ENCODE assay signal across 1 cellular context in the genomic region with DNA sequence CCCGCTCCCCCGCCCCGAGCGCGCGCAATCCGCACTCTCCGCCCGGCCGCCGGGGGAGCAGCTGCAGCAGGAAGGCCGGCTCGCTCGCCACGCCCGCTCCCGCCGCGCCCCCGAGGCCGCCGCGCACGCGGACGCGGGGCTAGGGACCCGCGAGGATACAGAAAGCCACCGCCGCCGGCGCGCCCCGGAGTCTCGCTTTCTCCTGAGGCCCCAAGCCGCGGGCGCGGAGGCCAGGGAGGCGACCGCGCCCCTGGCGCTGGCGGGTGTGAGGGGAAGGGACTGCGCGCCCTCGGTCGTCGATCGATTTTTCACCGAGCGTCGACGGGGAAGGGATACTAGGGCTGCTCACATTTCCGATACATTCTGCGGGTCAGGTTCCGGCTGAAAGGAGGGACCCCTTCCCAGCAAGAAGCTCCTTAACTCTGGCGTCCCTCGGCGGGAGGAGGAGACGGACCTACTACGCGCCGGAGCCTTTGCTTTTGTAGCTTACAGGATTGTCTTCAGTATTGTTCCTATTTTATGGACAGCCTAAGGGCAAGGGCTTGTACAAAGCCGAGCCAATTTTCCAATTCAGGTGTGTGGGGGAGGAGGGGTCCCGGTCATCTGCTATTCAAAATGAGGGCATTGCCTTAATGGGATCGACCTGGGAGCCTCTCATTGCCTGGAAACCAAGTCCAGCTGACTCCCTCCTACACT.
A peak's percentile ranks its signal among the peaks of the same experiment; 100 is the strongest.
TF ChIP-seq lines count a peak whose summit lies in the region.

No MANE protein-coding gene starts in this region.

TF ChIP-seq in K562, 482 proteins besides CTCF, POLR2A, EP300 and RAD21 (continued from another document and continues in another):
- TF ChIP-seq, protein P1, sequence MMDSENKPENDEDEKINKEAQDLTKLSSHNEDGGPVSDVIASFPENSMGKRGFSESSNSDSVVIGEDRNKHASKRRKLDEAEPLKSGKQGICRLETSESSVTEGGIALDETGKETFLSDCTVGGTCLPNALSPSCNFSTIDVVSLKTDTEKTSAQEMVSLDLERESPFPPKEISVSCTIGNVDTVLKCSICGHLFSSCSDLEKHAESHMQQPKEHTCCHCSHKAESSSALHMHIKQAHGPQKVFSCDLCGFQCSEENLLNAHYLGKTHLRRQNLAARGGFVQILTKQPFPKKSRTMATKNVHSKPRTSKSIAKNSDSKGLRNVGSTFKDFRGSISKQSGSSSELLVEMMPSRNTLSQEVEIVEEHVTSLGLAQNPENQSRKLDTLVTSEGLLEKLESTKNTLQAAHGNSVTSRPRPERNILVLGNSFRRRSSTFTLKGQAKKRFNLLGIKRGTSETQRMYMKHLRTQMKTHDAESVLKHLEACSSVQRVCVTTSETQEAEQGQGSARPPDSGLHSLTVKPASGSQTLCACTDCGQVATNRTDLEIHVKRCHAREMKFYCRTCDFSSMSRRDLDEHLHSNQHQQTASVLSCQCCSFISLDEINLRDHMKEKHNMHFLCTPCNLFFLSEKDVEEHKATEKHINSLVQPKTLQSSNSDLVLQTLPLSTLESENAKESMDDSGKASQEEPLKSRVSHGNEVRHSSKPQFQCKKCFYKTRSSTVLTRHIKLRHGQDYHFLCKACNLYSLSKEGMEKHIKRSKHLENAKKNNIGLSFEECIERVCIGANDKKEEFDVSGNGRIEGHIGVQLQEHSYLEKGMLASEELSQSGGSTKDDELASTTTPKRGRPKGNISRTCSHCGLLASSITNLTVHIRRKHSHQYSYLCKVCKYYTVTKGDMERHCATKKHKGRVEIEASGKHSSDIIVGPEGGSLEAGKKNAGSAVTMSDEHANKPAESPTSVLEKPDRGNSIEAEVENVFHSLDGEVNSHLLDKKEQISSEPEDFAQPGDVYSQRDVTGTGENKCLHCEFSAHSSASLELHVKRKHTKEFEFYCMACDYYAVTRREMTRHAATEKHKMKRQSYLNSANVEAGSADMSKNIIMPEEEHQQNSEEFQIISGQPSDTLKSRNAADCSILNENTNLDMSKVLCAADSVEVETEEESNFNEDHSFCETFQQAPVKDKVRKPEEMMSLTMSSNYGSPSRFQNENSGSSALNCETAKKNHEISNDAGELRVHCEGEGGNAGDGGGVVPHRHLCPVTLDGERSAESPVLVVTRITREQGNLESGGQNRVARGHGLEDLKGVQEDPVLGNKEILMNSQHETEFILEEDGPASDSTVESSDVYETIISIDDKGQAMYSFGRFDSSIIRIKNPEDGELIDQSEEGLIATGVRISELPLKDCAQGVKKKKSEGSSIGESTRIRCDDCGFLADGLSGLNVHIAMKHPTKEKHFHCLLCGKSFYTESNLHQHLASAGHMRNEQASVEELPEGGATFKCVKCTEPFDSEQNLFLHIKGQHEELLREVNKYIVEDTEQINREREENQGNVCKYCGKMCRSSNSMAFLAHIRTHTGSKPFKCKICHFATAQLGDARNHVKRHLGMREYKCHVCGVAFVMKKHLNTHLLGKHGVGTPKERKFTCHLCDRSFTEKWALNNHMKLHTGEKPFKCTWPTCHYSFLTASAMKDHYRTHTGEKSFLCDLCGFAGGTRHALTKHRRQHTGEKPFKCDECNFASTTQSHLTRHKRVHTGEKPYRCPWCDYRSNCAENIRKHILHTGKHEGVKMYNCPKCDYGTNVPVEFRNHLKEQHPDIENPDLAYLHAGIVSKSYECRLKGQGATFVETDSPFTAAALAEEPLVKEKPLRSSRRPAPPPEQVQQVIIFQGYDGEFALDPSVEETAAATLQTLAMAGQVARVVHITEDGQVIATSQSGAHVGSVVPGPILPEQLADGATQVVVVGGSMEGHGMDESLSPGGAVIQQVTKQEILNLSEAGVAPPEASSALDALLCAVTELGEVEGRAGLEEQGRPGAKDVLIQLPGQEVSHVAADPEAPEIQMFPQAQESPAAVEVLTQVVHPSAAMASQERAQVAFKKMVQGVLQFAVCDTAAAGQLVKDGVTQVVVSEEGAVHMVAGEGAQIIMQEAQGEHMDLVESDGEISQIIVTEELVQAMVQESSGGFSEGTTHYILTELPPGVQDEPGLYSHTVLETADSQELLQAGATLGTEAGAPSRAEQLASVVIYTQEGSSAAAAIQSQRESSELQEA (IDR thresholded peaks at IDR 0.05; ENCODE audit: low read depth) = no peak
- TF ChIP-seq KDM4B (IDR thresholded peaks at IDR 0.05; ENCODE audit: borderline replicate concordance in 2 of 2, low read depth in 1 of 2) = no peak
- no peak for TF ChIP-seq KHSRP (IDR thresholded peaks at IDR 0.05)
- TF ChIP-seq, protein P2, sequence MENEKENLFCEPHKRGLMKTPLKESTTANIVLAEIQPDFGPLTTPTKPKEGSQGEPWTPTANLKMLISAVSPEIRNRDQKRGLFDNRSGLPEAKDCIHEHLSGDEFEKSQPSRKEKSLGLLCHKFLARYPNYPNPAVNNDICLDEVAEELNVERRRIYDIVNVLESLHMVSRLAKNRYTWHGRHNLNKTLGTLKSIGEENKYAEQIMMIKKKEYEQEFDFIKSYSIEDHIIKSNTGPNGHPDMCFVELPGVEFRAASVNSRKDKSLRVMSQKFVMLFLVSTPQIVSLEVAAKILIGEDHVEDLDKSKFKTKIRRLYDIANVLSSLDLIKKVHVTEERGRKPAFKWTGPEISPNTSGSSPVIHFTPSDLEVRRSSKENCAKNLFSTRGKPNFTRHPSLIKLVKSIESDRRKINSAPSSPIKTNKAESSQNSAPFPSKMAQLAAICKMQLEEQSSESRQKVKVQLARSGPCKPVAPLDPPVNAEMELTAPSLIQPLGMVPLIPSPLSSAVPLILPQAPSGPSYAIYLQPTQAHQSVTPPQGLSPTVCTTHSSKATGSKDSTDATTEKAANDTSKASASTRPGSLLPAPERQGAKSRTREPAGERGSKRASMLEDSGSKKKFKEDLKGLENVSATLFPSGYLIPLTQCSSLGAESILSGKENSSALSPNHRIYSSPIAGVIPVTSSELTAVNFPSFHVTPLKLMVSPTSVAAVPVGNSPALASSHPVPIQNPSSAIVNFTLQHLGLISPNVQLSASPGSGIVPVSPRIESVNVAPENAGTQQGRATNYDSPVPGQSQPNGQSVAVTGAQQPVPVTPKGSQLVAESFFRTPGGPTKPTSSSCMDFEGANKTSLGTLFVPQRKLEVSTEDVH (IDR thresholded peaks at IDR 0.05; ENCODE audit: low read depth, partially characterized antibody) = no peak
- TF ChIP-seq, protein P3, sequence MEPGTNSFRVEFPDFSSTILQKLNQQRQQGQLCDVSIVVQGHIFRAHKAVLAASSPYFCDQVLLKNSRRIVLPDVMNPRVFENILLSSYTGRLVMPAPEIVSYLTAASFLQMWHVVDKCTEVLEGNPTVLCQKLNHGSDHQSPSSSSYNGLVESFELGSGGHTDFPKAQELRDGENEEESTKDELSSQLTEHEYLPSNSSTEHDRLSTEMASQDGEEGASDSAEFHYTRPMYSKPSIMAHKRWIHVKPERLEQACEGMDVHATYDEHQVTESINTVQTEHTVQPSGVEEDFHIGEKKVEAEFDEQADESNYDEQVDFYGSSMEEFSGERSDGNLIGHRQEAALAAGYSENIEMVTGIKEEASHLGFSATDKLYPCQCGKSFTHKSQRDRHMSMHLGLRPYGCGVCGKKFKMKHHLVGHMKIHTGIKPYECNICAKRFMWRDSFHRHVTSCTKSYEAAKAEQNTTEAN (CRISPR knock-in tag; IDR thresholded peaks at IDR 0.05) = 0 out of 2 replicates have a peak, but pooled peaks have one; percentile 43
- TF ChIP-seq, protein P4, sequence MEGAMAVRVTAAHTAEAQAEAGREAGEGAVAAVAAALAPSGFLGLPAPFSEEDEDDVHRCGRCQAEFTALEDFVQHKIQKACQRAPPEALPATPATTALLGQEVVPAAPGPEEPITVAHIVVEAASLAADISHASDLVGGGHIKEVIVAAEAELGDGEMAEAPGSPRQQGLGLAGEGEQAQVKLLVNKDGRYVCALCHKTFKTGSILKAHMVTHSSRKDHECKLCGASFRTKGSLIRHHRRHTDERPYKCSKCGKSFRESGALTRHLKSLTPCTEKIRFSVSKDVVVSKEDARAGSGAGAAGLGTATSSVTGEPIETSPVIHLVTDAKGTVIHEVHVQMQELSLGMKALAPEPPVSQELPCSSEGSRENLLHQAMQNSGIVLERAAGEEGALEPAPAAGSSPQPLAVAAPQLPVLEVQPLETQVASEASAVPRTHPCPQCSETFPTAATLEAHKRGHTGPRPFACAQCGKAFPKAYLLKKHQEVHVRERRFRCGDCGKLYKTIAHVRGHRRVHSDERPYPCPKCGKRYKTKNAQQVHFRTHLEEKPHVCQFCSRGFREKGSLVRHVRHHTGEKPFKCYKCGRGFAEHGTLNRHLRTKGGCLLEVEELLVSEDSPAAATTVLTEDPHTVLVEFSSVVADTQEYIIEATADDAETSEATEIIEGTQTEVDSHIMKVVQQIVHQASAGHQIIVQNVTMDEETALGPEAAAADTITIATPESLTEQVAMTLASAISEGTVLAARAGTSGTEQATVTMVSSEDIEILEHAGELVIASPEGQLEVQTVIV (CRISPR knock-in tag; IDR thresholded peaks at IDR 0.05; ENCODE audit: borderline replicate concordance) = no peak
- peak; percentile 80 for TF ChIP-seq CCNT2 (IDR thresholded peaks at IDR 0.05; ENCODE audit: borderline replicate concordance, extremely low read depth, insufficient read length, low read depth, low read length)
- no peak for TF ChIP-seq ZNF324 (CRISPR knock-in tag; IDR thresholded peaks at IDR 0.05)
- TF ChIP-seq, protein P5, sequence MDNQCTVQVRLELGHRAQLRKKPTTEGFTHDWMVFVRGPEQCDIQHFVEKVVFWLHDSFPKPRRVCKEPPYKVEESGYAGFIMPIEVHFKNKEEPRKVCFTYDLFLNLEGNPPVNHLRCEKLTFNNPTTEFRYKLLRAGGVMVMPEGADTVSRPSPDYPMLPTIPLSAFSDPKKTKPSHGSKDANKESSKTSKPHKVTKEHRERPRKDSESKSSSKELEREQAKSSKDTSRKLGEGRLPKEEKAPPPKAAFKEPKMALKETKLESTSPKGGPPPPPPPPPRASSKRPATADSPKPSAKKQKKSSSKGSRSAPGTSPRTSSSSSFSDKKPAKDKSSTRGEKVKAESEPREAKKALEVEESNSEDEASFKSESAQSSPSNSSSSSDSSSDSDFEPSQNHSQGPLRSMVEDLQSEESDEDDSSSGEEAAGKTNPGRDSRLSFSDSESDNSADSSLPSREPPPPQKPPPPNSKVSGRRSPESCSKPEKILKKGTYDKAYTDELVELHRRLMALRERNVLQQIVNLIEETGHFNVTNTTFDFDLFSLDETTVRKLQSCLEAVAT (IDR thresholded peaks at IDR 0.05) = 0 out of 4 replicates have a peak, but pooled peaks of 1 of the 2 experiments have one; percentile 19
- TF ChIP-seq HNRNPLL (IDR thresholded peaks at IDR 0.05; ENCODE audit: low read depth, low read length, poor library complexity, severe bottlenecking) = peak; percentile 72
- no peak for TF ChIP-seq BCOR (IDR thresholded peaks at IDR 0.05)
- peak; percentile 93 for TF ChIP-seq CTBP1 (IDR thresholded peaks at IDR 0.05; ENCODE audit: borderline replicate concordance)
- peak; percentile 25; the same call in 1 of the 2 replicates for TF ChIP-seq ESRRA (IDR thresholded peaks at IDR 0.05; ENCODE audit: borderline replicate concordance, low read depth)
- TF ChIP-seq ZNF644 (tag; IDR thresholded peaks at IDR 0.05; ENCODE audit: low read depth) = peak; percentile 97; the same call in 1 of the 2 replicates
- TF ChIP-seq, protein P6, sequence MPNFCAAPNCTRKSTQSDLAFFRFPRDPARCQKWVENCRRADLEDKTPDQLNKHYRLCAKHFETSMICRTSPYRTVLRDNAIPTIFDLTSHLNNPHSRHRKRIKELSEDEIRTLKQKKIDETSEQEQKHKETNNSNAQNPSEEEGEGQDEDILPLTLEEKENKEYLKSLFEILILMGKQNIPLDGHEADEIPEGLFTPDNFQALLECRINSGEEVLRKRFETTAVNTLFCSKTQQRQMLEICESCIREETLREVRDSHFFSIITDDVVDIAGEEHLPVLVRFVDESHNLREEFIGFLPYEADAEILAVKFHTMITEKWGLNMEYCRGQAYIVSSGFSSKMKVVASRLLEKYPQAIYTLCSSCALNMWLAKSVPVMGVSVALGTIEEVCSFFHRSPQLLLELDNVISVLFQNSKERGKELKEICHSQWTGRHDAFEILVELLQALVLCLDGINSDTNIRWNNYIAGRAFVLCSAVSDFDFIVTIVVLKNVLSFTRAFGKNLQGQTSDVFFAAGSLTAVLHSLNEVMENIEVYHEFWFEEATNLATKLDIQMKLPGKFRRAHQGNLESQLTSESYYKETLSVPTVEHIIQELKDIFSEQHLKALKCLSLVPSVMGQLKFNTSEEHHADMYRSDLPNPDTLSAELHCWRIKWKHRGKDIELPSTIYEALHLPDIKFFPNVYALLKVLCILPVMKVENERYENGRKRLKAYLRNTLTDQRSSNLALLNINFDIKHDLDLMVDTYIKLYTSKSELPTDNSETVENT (CRISPR knock-in tag; IDR thresholded peaks at IDR 0.05) = peak; percentile 79
- TF ChIP-seq, protein P7, sequence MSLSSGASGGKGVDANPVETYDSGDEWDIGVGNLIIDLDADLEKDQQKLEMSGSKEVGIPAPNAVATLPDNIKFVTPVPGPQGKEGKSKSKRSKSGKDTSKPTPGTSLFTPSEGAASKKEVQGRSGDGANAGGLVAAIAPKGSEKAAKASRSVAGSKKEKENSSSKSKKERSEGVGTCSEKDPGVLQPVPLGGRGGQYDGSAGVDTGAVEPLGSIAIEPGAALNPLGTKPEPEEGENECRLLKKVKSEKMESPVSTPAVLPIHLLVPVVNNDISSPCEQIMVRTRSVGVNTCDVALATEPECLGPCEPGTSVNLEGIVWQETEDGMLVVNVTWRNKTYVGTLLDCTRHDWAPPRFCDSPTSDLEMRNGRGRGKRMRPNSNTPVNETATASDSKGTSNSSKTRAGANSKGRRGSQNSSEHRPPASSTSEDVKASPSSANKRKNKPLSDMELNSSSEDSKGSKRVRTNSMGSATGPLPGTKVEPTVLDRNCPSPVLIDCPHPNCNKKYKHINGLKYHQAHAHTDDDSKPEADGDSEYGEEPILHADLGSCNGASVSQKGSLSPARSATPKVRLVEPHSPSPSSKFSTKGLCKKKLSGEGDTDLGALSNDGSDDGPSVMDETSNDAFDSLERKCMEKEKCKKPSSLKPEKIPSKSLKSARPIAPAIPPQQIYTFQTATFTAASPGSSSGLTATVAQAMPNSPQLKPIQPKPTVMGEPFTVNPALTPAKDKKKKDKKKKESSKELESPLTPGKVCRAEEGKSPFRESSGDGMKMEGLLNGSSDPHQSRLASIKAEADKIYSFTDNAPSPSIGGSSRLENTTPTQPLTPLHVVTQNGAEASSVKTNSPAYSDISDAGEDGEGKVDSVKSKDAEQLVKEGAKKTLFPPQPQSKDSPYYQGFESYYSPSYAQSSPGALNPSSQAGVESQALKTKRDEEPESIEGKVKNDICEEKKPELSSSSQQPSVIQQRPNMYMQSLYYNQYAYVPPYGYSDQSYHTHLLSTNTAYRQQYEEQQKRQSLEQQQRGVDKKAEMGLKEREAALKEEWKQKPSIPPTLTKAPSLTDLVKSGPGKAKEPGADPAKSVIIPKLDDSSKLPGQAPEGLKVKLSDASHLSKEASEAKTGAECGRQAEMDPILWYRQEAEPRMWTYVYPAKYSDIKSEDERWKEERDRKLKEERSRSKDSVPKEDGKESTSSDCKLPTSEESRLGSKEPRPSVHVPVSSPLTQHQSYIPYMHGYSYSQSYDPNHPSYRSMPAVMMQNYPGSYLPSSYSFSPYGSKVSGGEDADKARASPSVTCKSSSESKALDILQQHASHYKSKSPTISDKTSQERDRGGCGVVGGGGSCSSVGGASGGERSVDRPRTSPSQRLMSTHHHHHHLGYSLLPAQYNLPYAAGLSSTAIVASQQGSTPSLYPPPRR (CRISPR knock-in tag; IDR thresholded peaks at IDR 0.05; ENCODE audit: borderline replicate concordance) = no peak
- TF ChIP-seq NFIX (CRISPR knock-in tag; IDR thresholded peaks at IDR 0.05; ENCODE audit: low read depth) = no peak
- TF ChIP-seq, protein P8, sequence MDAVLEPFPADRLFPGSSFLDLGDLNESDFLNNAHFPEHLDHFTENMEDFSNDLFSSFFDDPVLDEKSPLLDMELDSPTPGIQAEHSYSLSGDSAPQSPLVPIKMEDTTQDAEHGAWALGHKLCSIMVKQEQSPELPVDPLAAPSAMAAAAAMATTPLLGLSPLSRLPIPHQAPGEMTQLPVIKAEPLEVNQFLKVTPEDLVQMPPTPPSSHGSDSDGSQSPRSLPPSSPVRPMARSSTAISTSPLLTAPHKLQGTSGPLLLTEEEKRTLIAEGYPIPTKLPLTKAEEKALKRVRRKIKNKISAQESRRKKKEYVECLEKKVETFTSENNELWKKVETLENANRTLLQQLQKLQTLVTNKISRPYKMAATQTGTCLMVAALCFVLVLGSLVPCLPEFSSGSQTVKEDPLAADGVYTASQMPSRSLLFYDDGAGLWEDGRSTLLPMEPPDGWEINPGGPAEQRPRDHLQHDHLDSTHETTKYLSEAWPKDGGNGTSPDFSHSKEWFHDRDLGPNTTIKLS (IDR thresholded peaks at IDR 0.05; ENCODE audit: borderline replicate concordance, low read depth) = 0 out of 2 replicates have a peak, but pooled peaks have one; percentile 41
- peak; percentile 40 for TF ChIP-seq SOX6 (IDR thresholded peaks at IDR 0.05)
